ENCODE assay signal across 21 cellular contexts in the genomic region with DNA sequence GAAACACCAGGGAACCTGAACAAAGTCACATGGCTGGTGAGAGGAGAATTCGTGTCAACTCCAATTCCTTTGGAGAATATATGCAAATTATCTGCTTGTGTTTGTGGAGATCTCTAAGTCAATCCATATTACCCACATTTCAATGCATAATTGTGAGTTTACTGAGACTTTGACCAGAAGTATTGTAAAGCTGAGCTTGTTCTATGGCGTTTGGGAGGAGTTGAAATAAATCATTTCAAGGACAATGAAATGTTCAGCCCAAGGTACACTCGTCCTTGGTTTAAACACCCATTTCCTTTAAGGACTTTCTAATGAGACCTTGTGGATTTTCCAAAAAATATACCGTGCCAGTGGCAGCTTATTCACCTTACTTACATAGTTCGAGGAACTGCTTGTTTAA.
"Had no signal": no experiment of that assay in that cellular context is flagged by ENCODE, and none has a peak within 500 bp of the region (broad histone marks: within the 10 kb centered on the region; RNA-seq: fewer than 3 reads in every experiment).

No MANE protein-coding gene starts in this region.

- H3K9me3 Mint-ChIP-seq: endodermal cell, natural killer cell, neural crest cell had no signal

- FAIRE-seq: colon, endothelial cell of umbilical vein had no signal

- ATAC-seq: heart left ventricle, natural killer cell had no signal

- DNase-seq: dermis blood vessel endothelial cell; endodermal cell; erythroblast; foreskin melanocyte; heart left ventricle; hippocampal formation; mammary epithelial cell; natural killer cell; ovary; sigmoid colon; stimulated activated CD4-positive, alpha-beta T cell treated with anti-CD3 and anti-CD28 coated beads, Interleukin-2, amount 100 ng/mL, for 24 hours; stimulated activated CD4-positive, alpha-beta T cell treated with anti-CD3 and anti-CD28 coated beads, Interleukin-4, amount 100 ng/mL, for 4 hours; stimulated activated naive CD4-positive, alpha-beta T cell; stomach; substantia nigra had no signal

- H3K36me3 ChIP-seq: heart left ventricle, ovary, right atrium auricular region, sigmoid colon, stomach, thoracic aorta had no signal

- H3K4me3 ChIP-seq: heart left ventricle, ovary, right atrium auricular region, sigmoid colon, skin epidermis, stomach, thoracic aorta had no signal

- H3K27ac Mint-ChIP-seq: endodermal cell had no signal

- H3K36me3 Mint-ChIP-seq: natural killer cell had no signal

- H3K4me1 Mint-ChIP-seq: neural crest cell had no signal

- H3K9me3 ChIP-seq: heart left ventricle, ovary, right atrium auricular region, sigmoid colon, stomach, thoracic aorta had no signal

- H3K27ac ChIP-seq: heart left ventricle, ovary, right atrium auricular region, skin epidermis, stomach, thoracic aorta had no signal

- H3K4me3 Mint-ChIP-seq: endodermal cell, natural killer cell, neural crest cell had no signal

- H3K27me3 ChIP-seq: heart left ventricle, ovary, right atrium auricular region, sigmoid colon, stomach had no signal
